Comparison of ENCODE assay signal across 27 cellular contexts in genomic region chr5:68738841-68739240, GRCh38.
"Had no signal": no experiment of that assay in that cellular context is flagged by ENCODE, and none has a peak within 500 bp of the region (broad histone marks: within the 10 kb centered on the region; RNA-seq: fewer than 3 reads in every experiment).

No MANE protein-coding gene starts in this region.

- H3K36me3 Mint-ChIP-seq: naive thymus-derived CD4-positive, alpha-beta T cell; natural killer cell; neural progenitor cell; stimulated activated memory B cell treated with anti-CD40 and anti-IgM and Interleukin-4, amounts not matched to agents 10 μg/mL and 1 μg/mL and 100 μg/mL, for 72 hours had no signal

- H3K27me3 ChIP-seq: neural progenitor cell, neutrophil, pancreas, right lobe of liver, sigmoid colon, stomach, thyroid gland, tibial nerve, upper lobe of left lung, vagina had no signal

- H3K4me1 ChIP-seq: neural progenitor cell, pancreas, sigmoid colon, stomach, thyroid gland, tibial nerve, upper lobe of left lung, vagina had no signal

- H3K27me3 Mint-ChIP-seq: progenitor cell of endocrine pancreas had no signal

- DNase-seq: naive thymus-derived CD4-positive, alpha-beta T cell; natural killer cell; nucleus accumbens; psoas muscle; right cardiac atrium; right lobe of liver; sigmoid colon; small intestine; stimulated activated CD4-positive, alpha-beta T cell treated with anti-CD3 and anti-CD28 coated beads, Interleukin-15, amount 100 ng/mL, for 24 hours; stimulated activated CD4-positive, alpha-beta T cell treated with anti-CD3 and anti-CD28 coated beads, Interleukin-2, amount 100 ng/mL, for 24 hours; stimulated activated CD4-positive, alpha-beta T cell treated with anti-CD3 and anti-CD28 coated beads, Interleukin-2, amount 100 ng/mL, for 48 hours; stimulated activated CD4-positive, alpha-beta T cell treated with anti-CD3 and anti-CD28 coated beads, Interleukin-4, amount 100 ng/mL, for 24 hours; stimulated activated naive CD4-positive, alpha-beta T cell; stimulated activated naive CD8-positive, alpha-beta T cell treated with anti-CD3 and anti-CD28 coated beads, Interleukin-15, Interleukin-2, amounts not matched to agents 100 U/mL and 50 U/mL, for 24 hours; stomach; thyroid gland; trophoblast cell had no signal

- H2AFZ ChIP-seq: neural progenitor cell had no signal

- H3K36me3 ChIP-seq: neural progenitor cell, neutrophil, pancreas, right lobe of liver, sigmoid colon, stomach, thoracic aorta, thyroid gland, tibial nerve, upper lobe of left lung, vagina had no signal

- H3K27ac Mint-ChIP-seq: natural killer cell; neural progenitor cell; progenitor cell of endocrine pancreas; stimulated activated memory B cell treated with anti-CD40 and anti-IgM and Interleukin-4, amounts not matched to agents 10 μg/mL and 1 μg/mL and 100 μg/mL, for 72 hours had no signal

- H3K9ac ChIP-seq: neural progenitor cell had no signal

- ATAC-seq: naive thymus-derived CD4-positive, alpha-beta T cell; natural killer cell; pancreas; psoas muscle; right cardiac atrium; right lobe of liver; stimulated activated memory B cell treated with anti-CD40 and anti-IgM and Interleukin-4, amounts not matched to agents 10 μg/mL and 1 μg/mL and 100 μg/mL, for 72 hours; stimulated activated naive CD8-positive, alpha-beta T cell treated with anti-CD3 and anti-CD28 coated beads, Interleukin-15, Interleukin-2, amounts not matched to agents 100 U/mL and 50 U/mL, for 24 hours had no signal

- H3K4me1 Mint-ChIP-seq: natural killer cell had no signal

- H3K4me3 ChIP-seq: neural progenitor cell, pancreas, psoas muscle, right lobe of liver, sigmoid colon, stomach, thoracic aorta, thyroid gland, tibial nerve, upper lobe of left lung, vagina had no signal

- H3K27ac ChIP-seq: neural progenitor cell, neutrophil, pancreas, right lobe of liver, sigmoid colon, stomach, thoracic aorta, thyroid gland, tibial nerve, upper lobe of left lung, vagina had no signal

- H3K4me2 ChIP-seq: neural progenitor cell had no signal

- H3K9me3 ChIP-seq: neutrophil, pancreas, psoas muscle, right lobe of liver, sigmoid colon, stomach, thoracic aorta, thyroid gland, tibial nerve, upper lobe of left lung, vagina had no signal

- H3K4me3 Mint-ChIP-seq: naive thymus-derived CD4-positive, alpha-beta T cell; natural killer cell; nephron; neural progenitor cell; stimulated activated memory B cell treated with anti-CD40 and anti-IgM and Interleukin-4, amounts not matched to agents 10 μg/mL and 1 μg/mL and 100 μg/mL, for 72 hours had no signal

- H3K9me3 Mint-ChIP-seq: natural killer cell, nephron had no signal
